1 cellular context compared by ENCODE assay signal in the genomic region with DNA sequence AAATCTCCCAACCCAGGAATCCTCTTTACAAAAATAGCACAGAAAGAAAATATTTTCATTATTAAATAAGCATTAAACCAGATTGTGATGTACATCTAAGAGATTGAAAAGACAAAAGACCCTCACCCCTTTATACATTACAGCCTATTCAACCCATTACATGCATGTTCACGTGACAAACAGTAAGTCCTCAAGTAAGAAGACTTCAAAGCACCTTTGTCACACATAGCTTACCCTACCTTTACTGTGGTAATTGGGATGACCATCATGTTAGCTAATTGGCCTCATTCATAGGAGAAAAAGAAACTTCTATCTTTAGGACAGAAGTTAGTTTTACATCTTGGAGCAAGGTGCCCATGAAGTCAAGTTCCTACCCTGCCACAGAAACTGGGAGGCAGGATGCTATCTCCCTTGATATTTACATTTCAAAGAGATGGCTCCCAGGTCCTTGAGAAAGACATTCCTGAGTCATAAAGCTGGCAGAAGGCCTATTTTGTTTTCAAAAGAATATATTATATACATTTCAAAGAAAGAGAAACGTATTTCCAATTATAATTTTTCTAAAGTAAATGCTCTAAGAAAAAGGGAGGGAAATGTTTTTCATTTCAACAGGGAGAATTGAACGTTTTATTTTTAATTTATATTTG.
TF ChIP-seq lines count a peak whose summit lies in the region.

No MANE protein-coding gene starts in this region.

TF ChIP-seq in HCT116, 20 proteins besides CTCF, POLR2A, EP300 and RAD21 (continued from another document):
- TF ChIP-seq, protein P1, sequence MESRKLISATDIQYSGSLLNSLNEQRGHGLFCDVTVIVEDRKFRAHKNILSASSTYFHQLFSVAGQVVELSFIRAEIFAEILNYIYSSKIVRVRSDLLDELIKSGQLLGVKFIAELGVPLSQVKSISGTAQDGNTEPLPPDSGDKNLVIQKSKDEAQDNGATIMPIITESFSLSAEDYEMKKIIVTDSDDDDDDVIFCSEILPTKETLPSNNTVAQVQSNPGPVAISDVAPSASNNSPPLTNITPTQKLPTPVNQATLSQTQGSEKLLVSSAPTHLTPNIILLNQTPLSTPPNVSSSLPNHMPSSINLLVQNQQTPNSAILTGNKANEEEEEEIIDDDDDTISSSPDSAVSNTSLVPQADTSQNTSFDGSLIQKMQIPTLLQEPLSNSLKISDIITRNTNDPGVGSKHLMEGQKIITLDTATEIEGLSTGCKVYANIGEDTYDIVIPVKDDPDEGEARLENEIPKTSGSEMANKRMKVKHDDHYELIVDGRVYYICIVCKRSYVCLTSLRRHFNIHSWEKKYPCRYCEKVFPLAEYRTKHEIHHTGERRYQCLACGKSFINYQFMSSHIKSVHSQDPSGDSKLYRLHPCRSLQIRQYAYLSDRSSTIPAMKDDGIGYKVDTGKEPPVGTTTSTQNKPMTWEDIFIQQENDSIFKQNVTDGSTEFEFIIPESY (IDR thresholded peaks at IDR 0.05; ENCODE audit: extremely low read depth, insufficient replicate concordance, low read length), result no peak
- TF ChIP-seq TCF7L2 (IDR thresholded peaks at IDR 0.05; ENCODE audit: borderline replicate concordance, extremely low read depth, insufficient read depth, insufficient read length) (no peak), EZH2phosphoT487 (IDR thresholded peaks at IDR 0.05; ENCODE audit: borderline replicate concordance) (no peak), ZNF274 (IDR thresholded peaks at IDR 0.05; ENCODE audit: low read depth, low read length) (no peak), POLR2AphosphoS5 (IDR thresholded peaks at IDR 0.05; ENCODE audit: low read depth, low read length) (no peak), SRF (IDR thresholded peaks at IDR 0.05; ENCODE audit: low read depth) (no peak), SP1 (IDR thresholded peaks at IDR 0.05; ENCODE audit: low read depth) (no peak)
- TF ChIP-seq, protein P2, sequence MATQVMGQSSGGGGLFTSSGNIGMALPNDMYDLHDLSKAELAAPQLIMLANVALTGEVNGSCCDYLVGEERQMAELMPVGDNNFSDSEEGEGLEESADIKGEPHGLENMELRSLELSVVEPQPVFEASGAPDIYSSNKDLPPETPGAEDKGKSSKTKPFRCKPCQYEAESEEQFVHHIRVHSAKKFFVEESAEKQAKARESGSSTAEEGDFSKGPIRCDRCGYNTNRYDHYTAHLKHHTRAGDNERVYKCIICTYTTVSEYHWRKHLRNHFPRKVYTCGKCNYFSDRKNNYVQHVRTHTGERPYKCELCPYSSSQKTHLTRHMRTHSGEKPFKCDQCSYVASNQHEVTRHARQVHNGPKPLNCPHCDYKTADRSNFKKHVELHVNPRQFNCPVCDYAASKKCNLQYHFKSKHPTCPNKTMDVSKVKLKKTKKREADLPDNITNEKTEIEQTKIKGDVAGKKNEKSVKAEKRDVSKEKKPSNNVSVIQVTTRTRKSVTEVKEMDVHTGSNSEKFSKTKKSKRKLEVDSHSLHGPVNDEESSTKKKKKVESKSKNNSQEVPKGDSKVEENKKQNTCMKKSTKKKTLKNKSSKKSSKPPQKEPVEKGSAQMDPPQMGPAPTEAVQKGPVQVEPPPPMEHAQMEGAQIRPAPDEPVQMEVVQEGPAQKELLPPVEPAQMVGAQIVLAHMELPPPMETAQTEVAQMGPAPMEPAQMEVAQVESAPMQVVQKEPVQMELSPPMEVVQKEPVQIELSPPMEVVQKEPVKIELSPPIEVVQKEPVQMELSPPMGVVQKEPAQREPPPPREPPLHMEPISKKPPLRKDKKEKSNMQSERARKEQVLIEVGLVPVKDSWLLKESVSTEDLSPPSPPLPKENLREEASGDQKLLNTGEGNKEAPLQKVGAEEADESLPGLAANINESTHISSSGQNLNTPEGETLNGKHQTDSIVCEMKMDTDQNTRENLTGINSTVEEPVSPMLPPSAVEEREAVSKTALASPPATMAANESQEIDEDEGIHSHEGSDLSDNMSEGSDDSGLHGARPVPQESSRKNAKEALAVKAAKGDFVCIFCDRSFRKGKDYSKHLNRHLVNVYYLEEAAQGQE (IDR thresholded peaks at IDR 0.05; ENCODE audit: low read depth), result no peak
- TF ChIP-seq, protein P3, sequence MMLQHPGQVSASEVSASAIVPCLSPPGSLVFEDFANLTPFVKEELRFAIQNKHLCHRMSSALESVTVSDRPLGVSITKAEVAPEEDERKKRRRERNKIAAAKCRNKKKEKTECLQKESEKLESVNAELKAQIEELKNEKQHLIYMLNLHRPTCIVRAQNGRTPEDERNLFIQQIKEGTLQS (IDR thresholded peaks at IDR 0.05), result no peak
TF ChIP-seq in HCT116: peak in this region for 2.
